Comparison of ENCODE assay signal across 29 cellular contexts in genomic region chr14:41586237-41586636, GRCh38. TPM values are rescaled to one million over a fixed set of nuclear protein-coding genes. Genes with fewer than 3 reads are reported as not detected.
DNase-seq lines count a peak whose midpoint lies in the region; ATAC-seq and TF ChIP-seq lines count a peak whose summit lies in the region.
"Had no signal": no experiment of that assay in that cellular context is flagged by ENCODE, and none has a peak within 500 bp of the region (broad histone marks: within the 10 kb centered on the region; RNA-seq: fewer than 3 reads in every experiment).

No MANE protein-coding gene starts in this region.

- no peaks in the 10 kb centered on the region for H3K4me1 ChIP-seq in Karpas-422 (ENCODE audit: low read length)
- no peaks in the 10 kb centered on the region for H3K4me1 ChIP-seq in foreskin keratinocyte
- H3K4me1 ChIP-seq: BE2C, left ventricle myocardium inferior, Peyer's patch, transverse colon had no signal

- no peak overlapping the region for H3K27ac ChIP-seq in Karpas-422 (ENCODE audit: low read length)
- H3K27ac ChIP-seq in foreskin keratinocyte, result no peak overlapping the region
- H3K27ac ChIP-seq: coronary artery, left ventricle myocardium inferior, ovary, Peyer's patch, transverse colon had no signal

- peak; percentile 43 for TF ChIP-seq CTCF in foreskin keratinocyte (conservative IDR thresholded peaks at IDR 0.05)
- no peak for TF ChIP-seq CTCF in GM10266 (IDR thresholded peaks at IDR 0.05; ENCODE audit: control insufficient read depth, insufficient read depth, low read depth, missing control alignments)

- DNase-seq in NCI-H2107 treated with DMSO at 0.1 percent for 48 hours (lab: John Stamatoyannopoulos, UW; ENCODE audit: unreplicated experiment) (peak; percentile 26), NCI-H2107 (lab: John Stamatoyannopoulos, UW) (no peak), Karpas-422 (peak; percentile 44), OCI-M1 (lab: John Stamatoyannopoulos, UW) (peak; percentile 10), foreskin keratinocyte (no peak), GM10266 (ENCODE audit: extremely low spot score) (no peak)
- DNase-seq: activated B cell treated with CpG ODN at 0.5 μM for 24 hours; activated CD4-positive, alpha-beta T cell treated with anti-CD3 and anti-CD28 coated beads, Interleukin-2, amount 50 U/mL, for 1 hour; activated gamma-delta T cell treated with Interleukin-2 at 50 U/mL for 16 hours; activated naive CD8-positive, alpha-beta T cell treated with anti-CD3 and anti-CD28 coated beads, Interleukin-2, amount 10 ng/mL, durations not matched to agents 7 days and 5 days; activated T-cell treated with anti-CD3 and anti-CD28 coated beads, Interleukin-2, amount 50 U/mL, for 4 hours; BE2C; effector CD8-positive, alpha-beta T cell; head of caudate nucleus; left ventricle myocardium inferior; NCI-H1417 treated with DMSO at 0.1 percent for 48 hours; NCI-H2029 treated with DMSO at 0.1 percent for 48 hours; NCI-H510A; NK-92 treated with Interleukin-12 subunit alpha and Interleukin-12 subunit beta, amount 100 ng/mL, for 24 hours; ovary; Peyer's patch; stimulated activated CD4-positive, alpha-beta T cell treated with anti-CD3 and anti-CD28 coated beads, Interleukin-15, amount 100 ng/mL, for 24 hours; transverse colon had no signal

- no peaks in the 10 kb centered on the region for H3K9me3 ChIP-seq in Karpas-422 (ENCODE audit: low read length)
- H3K9me3 ChIP-seq: BE2C, left ventricle myocardium inferior, ovary, Peyer's patch, transverse colon had no signal

- H3K9ac ChIP-seq in Karpas-422 (ENCODE audit: low read length), result no peak overlapping the region

- H3K79me2 ChIP-seq in Karpas-422 (ENCODE audit: low read length), result no peaks in the 10 kb centered on the region

- H3K4me2 ChIP-seq in Karpas-422 (ENCODE audit: low read depth, low read length, poor library complexity, severe bottlenecking), result no peak overlapping the region

- ATAC-seq in foreskin keratinocyte (no peak), GM18502 (IDR thresholded peaks at IDR 0.05; ENCODE audit: poor library complexity, unreplicated experiment) (no peak), GM18511 (IDR thresholded peaks at IDR 0.05; ENCODE audit: unreplicated experiment) (no peak)
- ATAC-seq: activated T-cell treated with anti-CD3 and anti-CD28 coated beads, Interleukin-2, amount 50 U/mL, for 4 hours; stimulated activated effector memory CD8-positive, alpha-beta T cell treated with anti-CD3 and anti-CD28 coated beads, Interleukin-12 subunit alpha, Interleukin-12 subunit beta, amount 100 ng/mL, for 72 hours had no signal

- H3K27me3 ChIP-seq in Karpas-422 (ENCODE audit: low read length) (no peaks in the 10 kb centered on the region), foreskin keratinocyte (no peaks in the 10 kb centered on the region)
- H3K27me3 ChIP-seq: BE2C, ovary, Peyer's patch, transverse colon had no signal

- H3K9me2 ChIP-seq in Karpas-422 (replicated peaks; ENCODE audit: insufficient read depth, low read length), result no peaks in the 10 kb centered on the region

- H3K36me3 ChIP-seq in Karpas-422 (ENCODE audit: insufficient read depth, low read length), result no peaks in the 10 kb centered on the region
- H3K36me3 ChIP-seq: BE2C, left ventricle myocardium inferior, ovary, Peyer's patch, transverse colon had no signal

- no peaks in the 10 kb centered on the region for H4K20me1 ChIP-seq in Karpas-422 (ENCODE audit: insufficient read depth, low read depth, low read length)

- H2AFZ ChIP-seq in Karpas-422 (ENCODE audit: low read length), result no peak overlapping the region

- no peak overlapping the region for H3K4me3 ChIP-seq in Karpas-422 (ENCODE audit: low read length)
- H3K4me3 ChIP-seq: coronary artery, left ventricle myocardium inferior, ovary, Peyer's patch, transverse colon had no signal

RNA-seq across cellular contexts. Expression of gene LRFN5, which starts 20.4 kb away (rescaled TPM):
- total RNA-seq in Karpas-422 (2014; rRNA removed; shearing (Covaris generic); ENCODE audit: low replicate concordance), result not detected in 2 replicates
- not detected in 2 replicates for total RNA-seq in foreskin keratinocyte
- polyA plus RNA-seq in foreskin keratinocyte, result not detected in 2 replicates
- total RNA-seq: activated naive CD8-positive, alpha-beta T cell treated with anti-CD3 and anti-CD28 coated beads, Interleukin-2, amount 10 ng/mL, durations not matched to agents 7 days and 5 days; MCF 10A had no signal
- polyA plus RNA-seq: keratinocyte had no signal

Comparison
In these comparisons a context has a peak if more than half of its experiments do, and no peak if none do; other contexts are left out.
1. DNase-seq: peak in NCI-H2107 treated with DMSO at 0.1 percent for 48 hours (single experiment), Karpas-422 (single experiment) and OCI-M1 (single experiment); none in NCI-H2107 (single experiment), foreskin keratinocyte (0 of 2) and GM10266 (single experiment).